1 cellular context compared by ENCODE assay signal in the genomic region with DNA sequence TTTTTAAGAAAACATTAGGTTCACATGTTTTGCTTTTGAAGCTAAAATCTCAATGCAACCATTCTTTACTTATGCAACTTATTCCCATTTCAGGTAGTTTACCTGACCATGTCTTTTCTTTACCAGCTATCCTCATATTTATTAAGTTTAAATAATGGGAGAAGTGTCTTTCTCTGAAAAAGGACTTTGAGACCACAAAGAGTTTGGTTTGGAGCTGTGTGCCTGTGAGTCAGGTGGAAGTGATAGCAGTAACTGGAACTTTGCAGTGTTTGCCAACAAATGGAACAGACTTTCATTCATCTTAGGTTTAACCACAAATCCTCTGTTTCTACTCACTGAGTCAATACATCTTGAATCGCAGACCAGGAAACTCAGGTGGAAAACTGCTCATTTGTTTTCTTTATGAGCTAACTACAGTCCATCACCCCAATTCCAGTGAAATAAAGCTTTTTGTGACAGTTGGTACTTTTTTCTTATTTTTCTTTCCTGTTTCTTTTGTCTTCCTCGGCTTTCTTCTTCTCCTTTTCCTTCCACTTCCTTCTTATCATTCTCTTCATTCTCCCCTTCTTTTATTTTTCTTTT.
TF ChIP-seq lines count a peak whose summit lies in the region.

No MANE protein-coding gene starts in this region.

TF ChIP-seq in GM23338, 12 proteins besides CTCF, POLR2A, EP300 and RAD21 (continued from another document):
- TF ChIP-seq, protein P1, sequence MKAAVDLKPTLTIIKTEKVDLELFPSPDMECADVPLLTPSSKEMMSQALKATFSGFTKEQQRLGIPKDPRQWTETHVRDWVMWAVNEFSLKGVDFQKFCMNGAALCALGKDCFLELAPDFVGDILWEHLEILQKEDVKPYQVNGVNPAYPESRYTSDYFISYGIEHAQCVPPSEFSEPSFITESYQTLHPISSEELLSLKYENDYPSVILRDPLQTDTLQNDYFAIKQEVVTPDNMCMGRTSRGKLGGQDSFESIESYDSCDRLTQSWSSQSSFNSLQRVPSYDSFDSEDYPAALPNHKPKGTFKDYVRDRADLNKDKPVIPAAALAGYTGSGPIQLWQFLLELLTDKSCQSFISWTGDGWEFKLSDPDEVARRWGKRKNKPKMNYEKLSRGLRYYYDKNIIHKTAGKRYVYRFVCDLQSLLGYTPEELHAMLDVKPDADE (IDR thresholded peaks at IDR 0.05): no peak
- no peak for TF ChIP-seq EZH2phosphoT487 (IDR thresholded peaks at IDR 0.05; ENCODE audit: unreplicated experiment)
- no peak for TF ChIP-seq ZNF114 (CRISPR knock-in tag; IDR thresholded peaks at IDR 0.05)
- TF ChIP-seq POLR2AphosphoS5 (IDR thresholded peaks at IDR 0.05; ENCODE audit: low read depth): no peak
